ENCODE assay signal across 10 cellular contexts in the genomic region with DNA sequence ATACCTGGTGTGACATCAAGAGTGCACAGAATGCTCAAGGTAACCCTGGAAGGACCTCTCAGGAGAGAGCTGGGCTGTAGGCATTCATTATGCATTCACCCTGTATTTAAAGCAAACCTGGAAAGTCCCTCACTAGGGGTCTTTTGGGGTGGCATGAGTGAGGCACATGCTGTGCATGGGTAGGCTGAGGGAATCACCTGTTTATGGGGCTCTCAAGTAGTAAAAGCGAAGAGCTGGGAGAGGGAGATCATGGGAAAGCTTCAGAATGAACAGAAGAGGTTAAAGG. TPM values are rescaled to one million over a fixed set of nuclear protein-coding genes. Genes with fewer than 3 reads are reported as not detected.
DNase-seq lines count a peak whose midpoint lies in the region; ATAC-seq, FAIRE-seq and TF ChIP-seq lines count a peak whose summit lies in the region.
"Had no signal": no experiment of that assay in that cellular context is flagged by ENCODE, and none has a peak within 500 bp of the region (broad histone marks: within the 10 kb centered on the region; RNA-seq: fewer than 3 reads in every experiment).

No MANE protein-coding gene starts in this region.

- DNase-seq in A673 (ENCODE audit: low spot score): no peak
- no peak for DNase-seq in natural killer cell treated with Interleukin-12 subunit alpha and Interleukin-12 subunit beta and Interleukin-15 and Interleukin-18, amount 100 ng/mL, for 72 hours (ENCODE audit: low spot score)
- DNase-seq in GM12892 (ENCODE audit: insufficient read length): no peak
- DNase-seq in DMS114 treated with DMSO at 0.1 percent for 48 hours (lab: John Stamatoyannopoulos, UW; ENCODE audit: unreplicated experiment): no peak
- DNase-seq in osteoblast (ENCODE audit: insufficient read length, low spot score, missing footprints): no peak
- no peak for DNase-seq in NCI-H446 treated with DMSO at 0.1 percent for 48 hours (lab: John Stamatoyannopoulos, UW)
- DNase-seq: stimulated activated CD4-positive, alpha-beta T cell treated with anti-CD3 and anti-CD28 coated beads, Interleukin-2, amount 100 ng/mL, for 24 hours had no signal

- H3F3A ChIP-seq in Loucy (ENCODE audit: low read depth): no peaks in the 10 kb centered on the region

- intact Hi-C loops in A673 (cut with micrococcal nuclease; ENCODE audit: unreplicated experiment): loop anchor here (5.0 kb wide), 1 partner anchor 36 kb away; no protein-coding TSS in a partner anchor

- H3K36me3 ChIP-seq in A673 (ENCODE audit: insufficient read depth, low read length, poor library complexity, severe bottlenecking): no peaks in the 10 kb centered on the region
- H3K36me3 ChIP-seq in Loucy (ENCODE audit: insufficient read depth, low read length): no peaks in the 10 kb centered on the region
- H3K36me3 ChIP-seq in duodenal mucosa (ENCODE audit: control insufficient read depth in 1 of 2, insufficient read depth in 2 of 2, low read length in 2 of 2): peaks cover 12 to 15% of the 10 kb centered on the region in 2 donors
- no peaks in the 10 kb centered on the region for H3K36me3 ChIP-seq in osteoblast (ENCODE audit: insufficient read depth, low read length)

- H3K4me3 ChIP-seq in A673 (ENCODE audit: low read depth, low read length, poor library complexity, severe bottlenecking) (peak overlapping the region; percentile 56), Loucy (ENCODE audit: low read length, poor library complexity, severe bottlenecking) (peak overlapping the region; percentile 67), duodenal mucosa (ENCODE audit: low read depth in 1 of 2, low read length in 2 of 2) (peak overlapping the region; percentile 64 to 73), osteoblast (ENCODE audit: insufficient read depth, low read length) (no peak overlapping the region)

- no peaks in the 10 kb centered on the region for H3K27me3 ChIP-seq in A673 (replicated peaks; ENCODE audit: insufficient read depth, low read depth, low read length, poor library complexity)
- H3K27me3 ChIP-seq in Loucy (ENCODE audit: insufficient read depth, low read length, poor library complexity, severe bottlenecking): peaks cover 19% of the 10 kb centered on the region
- H3K27me3 ChIP-seq in duodenal mucosa (ENCODE audit: control insufficient read depth in 1 of 2, insufficient read depth in 2 of 2, low read length in 2 of 2): no peaks in the 10 kb centered on the region
- H3K27me3 ChIP-seq in osteoblast (ENCODE audit: insufficient read depth, low read length): peaks cover 58% of the 10 kb centered on the region

- H3K4me1 Mint-ChIP-seq in natural killer cell treated with Interleukin-12 subunit alpha and Interleukin-12 subunit beta and Interleukin-15 and Interleukin-18, amount 100 ng/mL, for 72 hours (ENCODE audit: low read depth in 2 of 2): peaks cover 22% of the 10 kb centered on the region in 2 donors

- H3K27me3 Mint-ChIP-seq in natural killer cell treated with Interleukin-12 subunit alpha and Interleukin-12 subunit beta and Interleukin-15 and Interleukin-18, amount 100 ng/mL, for 72 hours: peaks cover 21 to 23% of the 10 kb centered on the region in 2 donors

- H3K27ac ChIP-seq in A673 (ENCODE audit: low read depth, low read length, poor library complexity, severe bottlenecking): no peak overlapping the region
- H3K27ac ChIP-seq in duodenal mucosa (ENCODE audit: low read depth, low read length): peak overlapping the region; percentile 96
- H3K27ac ChIP-seq in osteoblast (ENCODE audit: low read depth, low read length): no peak overlapping the region

- H3K4me3 Mint-ChIP-seq in natural killer cell treated with Interleukin-12 subunit alpha and Interleukin-12 subunit beta and Interleukin-15 and Interleukin-18, amount 100 ng/mL, for 72 hours: peak overlapping the region; percentile 90

- ATAC-seq in natural killer cell treated with Interleukin-12 subunit alpha and Interleukin-12 subunit beta and Interleukin-15 and Interleukin-18, amount 100 ng/mL, for 72 hours: no peak

- H3K9ac ChIP-seq in Loucy (ENCODE audit: low read depth, low read length, poor library complexity, severe bottlenecking): peak overlapping the region; percentile 47
- H3K9ac ChIP-seq in duodenal mucosa (ENCODE audit: low read depth in 1 of 2, low read length in 2 of 2): peak overlapping the region; percentile 41 to 96

- no peaks in the 10 kb centered on the region for H3K9me3 Mint-ChIP-seq in natural killer cell treated with Interleukin-12 subunit alpha and Interleukin-12 subunit beta and Interleukin-15 and Interleukin-18, amount 100 ng/mL, for 72 hours

- H3K4me2 ChIP-seq in Loucy (ENCODE audit: low read depth, low read length, poor library complexity, severe bottlenecking) (peak overlapping the region; percentile 74), osteoblast (ENCODE audit: insufficient read depth, low read length) (no peak overlapping the region)

- H3K79me2 ChIP-seq in Loucy (ENCODE audit: insufficient read depth, low read length) (no peaks in the 10 kb centered on the region), osteoblast (ENCODE audit: insufficient read depth, low read length) (no peaks in the 10 kb centered on the region)

- FAIRE-seq in GM12892 (lab: Jason Lieb, UNC): no peak
- FAIRE-seq: colon had no signal

- H4K20me1 ChIP-seq in Loucy (ENCODE audit: insufficient read depth, low read length, poor library complexity, severe bottlenecking) (no peaks in the 10 kb centered on the region), osteoblast (ENCODE audit: insufficient read depth, low read length) (no peaks in the 10 kb centered on the region)

- BruUV-seq in A673 (replicated peaks; lab: Mats Ljungman, UMichigan): no TSS peak

- CTCF ChIA-PET in A673 (lab: Charles Lee): no interaction called here

- TF ChIP-seq CTCF in A673 (conservative IDR thresholded peaks at IDR 0.05; ENCODE audit: low read depth, low read length) (no peak), Loucy (conservative IDR thresholded peaks at IDR 0.05; ENCODE audit: low read length) (no peak), osteoblast (IDR thresholded peaks at IDR 0.05; ENCODE audit: extremely low read depth, low read depth, low read length) (no peak)

- H3K36me3 Mint-ChIP-seq in natural killer cell treated with Interleukin-12 subunit alpha and Interleukin-12 subunit beta and Interleukin-15 and Interleukin-18, amount 100 ng/mL, for 72 hours: no peaks in the 10 kb centered on the region

- no peak for TF ChIP-seq POLR2A in GM12892 (IDR thresholded peaks at IDR 0.05; ENCODE audit: low read depth, low read length)

- no peak overlapping the region for H2AFZ ChIP-seq in Loucy (ENCODE audit: low read length)
- no peak overlapping the region for H2AFZ ChIP-seq in osteoblast (ENCODE audit: low read length)

- H3K4me1 ChIP-seq in A673 (ENCODE audit: insufficient read depth, low read length, poor library complexity, severe bottlenecking) (peaks cover 35% of the 10 kb centered on the region), Loucy (ENCODE audit: insufficient read depth, low read length, poor library complexity, severe bottlenecking) (peaks cover 25% of the 10 kb centered on the region), duodenal mucosa (ENCODE audit: control insufficient read depth in 1 of 2, insufficient read depth in 2 of 2, low read length in 2 of 2) (peaks cover 43 to 72% of the 10 kb centered on the region in 2 donors), osteoblast (ENCODE audit: insufficient read depth, low read length) (peaks cover 13% of the 10 kb centered on the region)

- peak overlapping the region in 1 of 2 donors; percentile 12 for H3K27ac Mint-ChIP-seq in natural killer cell treated with Interleukin-12 subunit alpha and Interleukin-12 subunit beta and Interleukin-15 and Interleukin-18, amount 100 ng/mL, for 72 hours

- no peaks in the 10 kb centered on the region for H3K9me2 ChIP-seq in Loucy (replicated peaks; ENCODE audit: low read depth, low read length)

- POLR2A ChIA-PET in A673 (lab: Charles Lee; ENCODE audit: low non-redundant PET): no interaction called here

- H3K9me3 ChIP-seq in A673 (ENCODE audit: low read depth, low read length, poor library complexity, severe bottlenecking) (no peaks in the 10 kb centered on the region), Loucy (ENCODE audit: insufficient read depth, low read depth, low read length) (no peaks in the 10 kb centered on the region), duodenal mucosa (ENCODE audit: control insufficient read depth in 1 of 2, low read length in 2 of 2) (no peaks in the 10 kb centered on the region), osteoblast (ENCODE audit: low read depth, low read length) (no peaks in the 10 kb centered on the region)

RNA-seq across cellular contexts. Expression of a gene that starts 0.7 kb away (rescaled TPM):
- 0.90 and 1.0 TPM in 2 replicates for total RNA-seq in A673 (2021)
- total RNA-seq in natural killer cell treated with Interleukin-12 subunit alpha and Interleukin-12 subunit beta and Interleukin-15 and Interleukin-18, amount 100 ng/mL, for 72 hours: not detected
- 0.36 TPM for polyA plus RNA-seq in GM12892 (2012; ENCODE audit: missing spikeins)
- 0.36 and 0.88 TPM in 2 replicates for total RNA-seq in osteoblast

RNA-seq across cellular contexts. Expression of a gene that starts 7.2 kb away (rescaled TPM):
- total RNA-seq in A673 (2021) (30.3 and 33.8 TPM in 2 replicates), osteoblast (34.5 and 38.0 TPM in 2 replicates)
- total RNA-seq in natural killer cell treated with Interleukin-12 subunit alpha and Interleukin-12 subunit beta and Interleukin-15 and Interleukin-18, amount 100 ng/mL, for 72 hours: 10 to 100 TPM; 28.8 to 36.3 TPM
- 44.4 TPM for polyA plus RNA-seq in GM12892 (2012; ENCODE audit: missing spikeins)

RNA-seq across cellular contexts. Expression of a gene that starts 11.9 kb away (rescaled TPM):
- total RNA-seq in A673 (2021) (34.0 and 37.4 TPM in 2 replicates), osteoblast (15.9 and 34.4 TPM in 2 replicates)
- 10 to 100 TPM; 26.0 to 31.1 TPM for total RNA-seq in natural killer cell treated with Interleukin-12 subunit alpha and Interleukin-12 subunit beta and Interleukin-15 and Interleukin-18, amount 100 ng/mL, for 72 hours
- polyA plus RNA-seq in GM12892 (2012; ENCODE audit: missing spikeins): 19.6 TPM

RNA-seq across cellular contexts. Expression of a gene that starts 44.7 kb away (rescaled TPM):
- total RNA-seq in A673 (2021): 162 and 179 TPM in 2 replicates
- 100 to 1,000 TPM; 149 to 223 TPM for total RNA-seq in natural killer cell treated with Interleukin-12 subunit alpha and Interleukin-12 subunit beta and Interleukin-15 and Interleukin-18, amount 100 ng/mL, for 72 hours
- polyA plus RNA-seq in GM12892 (2012; ENCODE audit: missing spikeins): 92.9 TPM
- 112 and 117 TPM in 2 replicates for total RNA-seq in osteoblast

RNA-seq across cellular contexts. Expression of a gene that starts 45.2 kb away (rescaled TPM):
- total RNA-seq in A673 (2021) (5.1 and 6.2 TPM in 2 replicates), osteoblast (3.2 and 3.3 TPM in 2 replicates)
- total RNA-seq in natural killer cell treated with Interleukin-12 subunit alpha and Interleukin-12 subunit beta and Interleukin-15 and Interleukin-18, amount 100 ng/mL, for 72 hours: 1 to 10 TPM; 3.6 to 9.3 TPM
- 1.1 TPM for polyA plus RNA-seq in GM12892 (2012; ENCODE audit: missing spikeins)
